In the genomic region with DNA sequence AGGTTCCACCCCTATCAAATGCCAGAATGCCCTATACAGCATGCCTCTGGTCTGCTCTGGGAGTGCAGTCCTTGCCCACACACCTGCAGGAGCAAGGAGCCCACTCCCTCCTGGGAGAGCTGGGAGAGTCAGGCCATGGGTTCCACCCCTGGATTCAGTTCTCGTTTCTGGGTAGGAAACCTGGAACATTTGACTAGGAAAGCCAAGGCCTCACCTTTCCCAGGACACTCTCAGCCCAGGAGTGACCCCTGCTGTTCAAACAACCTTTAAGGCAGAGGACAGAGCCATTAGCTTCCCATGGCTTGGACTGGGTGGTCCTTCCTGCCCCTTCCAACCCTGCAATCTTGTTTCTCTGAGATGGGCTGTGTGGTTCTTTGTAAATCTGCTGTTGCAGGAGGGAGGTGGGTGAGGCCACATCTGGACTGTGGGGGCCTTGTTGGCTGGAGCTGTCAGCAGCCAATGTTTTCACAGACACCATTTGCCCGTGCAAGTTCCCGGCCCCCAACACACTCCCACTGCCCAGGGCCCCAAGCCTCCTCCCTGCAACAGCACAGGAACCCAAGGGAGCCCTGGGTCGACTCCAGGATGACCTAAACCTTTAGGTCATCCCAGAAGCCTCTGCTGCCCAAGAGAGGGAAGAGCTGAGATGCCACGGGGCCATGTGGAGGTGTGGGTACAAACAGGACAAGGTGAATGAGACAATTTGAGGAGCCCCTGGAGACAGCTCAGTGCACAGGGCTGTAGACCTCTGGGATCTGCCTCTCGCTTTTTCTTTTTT, we compare ENCODE assay signal across 8 cellular contexts.
DNase-seq lines count a peak whose midpoint lies in the region; ATAC-seq and TF ChIP-seq lines count a peak whose summit lies in the region.

No MANE protein-coding gene starts in this region.

- TF ChIP-seq POLR2A in uterus (IDR thresholded peaks at IDR 0.05): no peak

- H3K27ac ChIP-seq in uterus (no peak overlapping the region), OCI-LY7 (ENCODE audit: low read depth, low read length, poor library complexity, severe bottlenecking) (no peak overlapping the region)

- CTCF ChIA-PET in OCI-LY7 (lab: Charles Lee; ENCODE audit: unreplicated experiment): no interaction called here

- H3K4me1 Mint-ChIP-seq in natural killer cell treated with Interleukin-12 subunit alpha and Interleukin-12 subunit beta and Interleukin-15 and Interleukin-18, amount 100 ng/mL, for 72 hours (ENCODE audit: low read depth in 2 of 2): no peaks in the 10 kb centered on the region
- no peaks in the 10 kb centered on the region for H3K4me1 Mint-ChIP-seq in CD14-positive monocyte

- H3K9me3 ChIP-seq in uterus (no peaks in the 10 kb centered on the region), OCI-LY7 (ENCODE audit: low read length) (no peaks in the 10 kb centered on the region)

- no peak overlapping the region for H3K4me3 ChIP-seq in uterus
- no peak overlapping the region for H3K4me3 ChIP-seq in OCI-LY7 (ENCODE audit: low read depth, low read length, poor library complexity, severe bottlenecking)

- no peak overlapping the region for H2AFZ ChIP-seq in OCI-LY7 (ENCODE audit: low read length)

- H3K4me1 ChIP-seq in uterus (no peaks in the 10 kb centered on the region), OCI-LY7 (ENCODE audit: insufficient read depth, low read length, poor library complexity, severe bottlenecking) (no peaks in the 10 kb centered on the region)

- H3K9me3 Mint-ChIP-seq in natural killer cell treated with Interleukin-12 subunit alpha and Interleukin-12 subunit beta and Interleukin-15 and Interleukin-18, amount 100 ng/mL, for 72 hours: no peaks in the 10 kb centered on the region
- peaks cover 0 to 9% (median 3%) of the 10 kb centered on the region in 7 donors for H3K9me3 Mint-ChIP-seq in CD14-positive monocyte

- H3K27me3 Mint-ChIP-seq in natural killer cell treated with Interleukin-12 subunit alpha and Interleukin-12 subunit beta and Interleukin-15 and Interleukin-18, amount 100 ng/mL, for 72 hours: peaks cover 0 to 11% of the 10 kb centered on the region in 2 donors
- peaks cover 0 to 6% (median 3%) of the 10 kb centered on the region in 3 donors for H3K27me3 Mint-ChIP-seq in CD14-positive monocyte (ENCODE audit: low read depth in 3 of 3)

- TF ChIP-seq CTCF in uterus (IDR thresholded peaks at IDR 0.05) (peak; percentile 27 to 67 (median 54)), OCI-LY7 (conservative IDR thresholded peaks at IDR 0.05; ENCODE audit: low read length) (no peak), CD14-positive monocyte (IDR thresholded peaks at IDR 0.05) (no peak)

- POLR2A ChIA-PET in OCI-LY7 (lab: Charles Lee): interaction anchor here (0.7 kb wide), 1 partner anchor 246 kb away, joined by 3 read pairs; no protein-coding TSS in a partner anchor

- no TSS peak for BruUV-seq in OCI-LY7 (replicated peaks; lab: Mats Ljungman, UMichigan)

- DNase-seq in DMS53 (lab: John Stamatoyannopoulos, UW): peak; percentile 34
- DNase-seq in DMS53 treated with DMSO at 0.1 percent for 48 hours (lab: John Stamatoyannopoulos, UW; ENCODE audit: unreplicated experiment): no peak
- DNase-seq in cerebellar cortex (ENCODE audit: low spot score): peak; percentile 2
- DNase-seq in left lobe of liver (ENCODE audit: low spot score): peak; percentile 46
- DNase-seq in uterus: peak; percentile 41 to 63
- DNase-seq in OCI-LY7 (ENCODE audit: low spot score): no peak
- no peak for DNase-seq in natural killer cell treated with Interleukin-12 subunit alpha and Interleukin-12 subunit beta and Interleukin-15 and Interleukin-18, amount 100 ng/mL, for 72 hours (ENCODE audit: low spot score)
- no peak for DNase-seq in CD14-positive monocyte (ENCODE audit: low spot score)

- no peak overlapping the region for H3K27ac Mint-ChIP-seq in natural killer cell treated with Interleukin-12 subunit alpha and Interleukin-12 subunit beta and Interleukin-15 and Interleukin-18, amount 100 ng/mL, for 72 hours
- peak overlapping the region in 1 of 7 donors; percentile 19 for H3K27ac Mint-ChIP-seq in CD14-positive monocyte

- H3K36me3 ChIP-seq in uterus (no peaks in the 10 kb centered on the region), OCI-LY7 (ENCODE audit: insufficient read depth, low read length) (no peaks in the 10 kb centered on the region)

- ATAC-seq in left lobe of liver: peak; percentile 80
- no peak for ATAC-seq in natural killer cell treated with Interleukin-12 subunit alpha and Interleukin-12 subunit beta and Interleukin-15 and Interleukin-18, amount 100 ng/mL, for 72 hours

- no peaks in the 10 kb centered on the region for H3K79me2 ChIP-seq in OCI-LY7 (ENCODE audit: insufficient read depth, low read depth, low read length)

- no peaks in the 10 kb centered on the region for H3K27me3 ChIP-seq in uterus

- intact Hi-C loops in uterus (cut with DNase I; ENCODE audit: low total_unique reads): loop anchor here (10.0 kb wide), 1 partner anchor 224 kb away; no protein-coding TSS in a partner anchor
- intact Hi-C loops in OCI-LY7 (cut with micrococcal nuclease; ENCODE audit: unreplicated experiment): no loop called here
- intact Hi-C loops in CD14-positive monocyte (cut with micrococcal nuclease): no loop called here

- H3K36me3 Mint-ChIP-seq in natural killer cell treated with Interleukin-12 subunit alpha and Interleukin-12 subunit beta and Interleukin-15 and Interleukin-18, amount 100 ng/mL, for 72 hours: no peaks in the 10 kb centered on the region
- H3K36me3 Mint-ChIP-seq in CD14-positive monocyte: no peaks in the 10 kb centered on the region

- H3K9me2 ChIP-seq in OCI-LY7 (ENCODE audit: insufficient read depth, low read length): no peaks in the 10 kb centered on the region

- H4K20me1 ChIP-seq in OCI-LY7 (ENCODE audit: insufficient read depth, low read length): no peaks in the 10 kb centered on the region

- H3K4me3 Mint-ChIP-seq in natural killer cell treated with Interleukin-12 subunit alpha and Interleukin-12 subunit beta and Interleukin-15 and Interleukin-18, amount 100 ng/mL, for 72 hours: no peak overlapping the region
- no peak overlapping the region for H3K4me3 Mint-ChIP-seq in CD14-positive monocyte

- H3K4me2 ChIP-seq in OCI-LY7 (ENCODE audit: low read length): no peak overlapping the region

Comparison
In these comparisons a context has a peak if more than half of its experiments do, and no peak if none do; other contexts are left out.
1. DNase-seq: peak in DMS53 (single experiment), cerebellar cortex (single experiment), left lobe of liver (single experiment) and uterus (2 of 2); none in DMS53 treated with DMSO at 0.1 percent for 48 hours (single experiment), OCI-LY7 (single experiment), natural killer cell treated with Interleukin-12 subunit alpha and Interleukin-12 subunit beta and Interleukin-15 and Interleukin-18, amount 100 ng/mL, for 72 hours (single experiment) and CD14-positive monocyte (single experiment).
2. CTCF ChIP-seq: peak in uterus (4 of 4); none in OCI-LY7 (single experiment) and CD14-positive monocyte (single experiment).